In genomic region chr12:82527165-82527780, GRCh38 we compare ENCODE assay signal across 8 cellular contexts.
DNase-seq lines count a peak whose midpoint lies in the region; ATAC-seq, FAIRE-seq and TF ChIP-seq lines count a peak whose summit lies in the region.

No MANE protein-coding gene starts in this region.

- RAD21 ChIA-PET in HCT116 (lab: Charles Lee; ENCODE audit: low non-redundant PET in 1 of 2, low total read pairs in 2 of 2, uncharacterized antibody in 2 of 2, unreplicated experiment in 2 of 2) = no interaction called here

- no peak for TF ChIP-seq EP300 in SK-N-SH (IDR thresholded peaks at IDR 0.05; ENCODE audit: borderline replicate concordance in 1 of 2, low read depth in 1 of 2, low read length in 1 of 2)

- DNase-seq in G401 (ENCODE audit: low spot score) (peak; percentile 79), HCT116 (ENCODE audit: low read depth, low spot score) (peak; percentile 47), MV-4-11 (lab: John Stamatoyannopoulos, UW) (peak; percentile 21), SK-N-SH (peak; percentile 26), epithelial cell of proximal tubule (ENCODE audit: low read depth) (no peak), nucleus accumbens (lab: John Stamatoyannopoulos, UW) (peak in 37 of 56 donors; percentile 1 to 73 (median 33)), sciatic nerve (ENCODE audit: low spot score) (no peak)

- POLR2A ChIA-PET in HCT116 (lab: Charles Lee) (no interaction called here), SK-N-SH (lab: Yijun Ruan, JAX) (no interaction called here)

- H3K9me3 ChIP-seq in HCT116 (ENCODE audit: control insufficient read depth in 1 of 2, insufficient read depth in 1 of 2, low read depth in 1 of 2, low read length in 2 of 2) (no peaks in the 10 kb centered on the region), SK-N-SH (no peaks in the 10 kb centered on the region)

- TF ChIP-seq CTCF in HCT116 (IDR thresholded peaks at IDR 0.05 in 2 of 3, conservative IDR thresholded peaks at IDR 0.05 in 1 of 3; ENCODE audit: borderline replicate concordance in 1 of 3, insufficient read depth in 1 of 3, low read depth in 2 of 3, low read length in 2 of 3) (peak; percentile 68 to 96 (median 81)), SK-N-SH (IDR thresholded peaks at IDR 0.05) (peak; percentile 98), epithelial cell of proximal tubule (conservative IDR thresholded peaks at IDR 0.05; ENCODE audit: low read depth, low read length) (peak; percentile 95)

- intact Hi-C loops in HCT116 (cut with micrococcal nuclease) (loop anchor here (2.0 to 10.0 kb wide), 6 partner anchors 100 to 1975 kb away; partner anchors contain the start of gene TMTC2), sciatic nerve (cut with DNase I) (no loop called here)

- no peaks in the 10 kb centered on the region for H4K20me1 ChIP-seq in HCT116 (ENCODE audit: insufficient read depth)
- H4K20me1 ChIP-seq in SK-N-SH (ENCODE audit: insufficient read depth) = no peaks in the 10 kb centered on the region

- H2AFZ ChIP-seq in HCT116 (ENCODE audit: low read depth, low read length, poor library complexity, severe bottlenecking) (no peak overlapping the region), SK-N-SH (ENCODE audit: low read depth) (no peak overlapping the region)

- 16% methylated on average over 5 of the region's 5 CpGs for WGBS in SK-N-SH (ENCODE audit: low lambda C conversion rate)

- H3F3A ChIP-seq in SK-N-SH (replicated peaks; ENCODE audit: insufficient read depth) = no peaks in the 10 kb centered on the region

- in situ Hi-C loops in G401 (cut with HindIII; ENCODE audit: low sequenced_read_pairs) = no loop called here

- peak; percentile 85 for TF ChIP-seq RAD21 in HCT116 (IDR thresholded peaks at IDR 0.05; ENCODE audit: low read depth)
- TF ChIP-seq RAD21 in SK-N-SH (IDR thresholded peaks at IDR 0.05; ENCODE audit: low read length) = peak; percentile 89

- BruUV-seq in HCT116 (replicated peaks; lab: Mats Ljungman, UMichigan) = no TSS peak

- H3K4me3 ChIP-seq in HCT116 (replicated peaks in 1 of 2; ENCODE audit: low read depth in 1 of 2, low read length in 2 of 2) (no peak overlapping the region), SK-N-SH (ENCODE audit: low read depth in 2 of 2, low read length in 1 of 2) (peak overlapping the region in 1 of 2 experiments; percentile 42; a peak in 1 of 4 replicates), epithelial cell of proximal tubule (ENCODE audit: low read depth, low read length) (no peak overlapping the region)

- CTCF ChIA-PET in HCT116 (lab: Charles Lee) (interaction anchor here (0.6 to 1.5 kb wide), 4 partner anchors 10 to 1297 kb away, joined by 3 to 5 read pairs (median 3); no protein-coding TSS in a partner anchor), SK-N-SH (lab: Yijun Ruan, JAX) (interaction anchor here (0.6 to 1.9 kb wide), 14 partner anchors 9 to 1977 kb away, joined by 3 to 10 read pairs (median 4); no protein-coding TSS in a partner anchor)

- peak; percentile 77 for ATAC-seq in HCT116
- ATAC-seq in sciatic nerve = no peak

- H3K4me1 ChIP-seq in HCT116 (ENCODE audit: control insufficient read depth in 1 of 2, insufficient read depth in 2 of 2, low read length in 2 of 2) = no peaks in the 10 kb centered on the region
- H3K4me1 ChIP-seq in SK-N-SH (ENCODE audit: control insufficient read depth in 1 of 2, insufficient read depth in 2 of 2, low read depth in 1 of 2, low read length in 1 of 2) = no peaks in the 10 kb centered on the region; a peak in 1 of 4 replicates

- H3K36me3 ChIP-seq in HCT116 (ENCODE audit: control insufficient read depth in 1 of 2, insufficient read depth in 2 of 2, low read length in 2 of 2) (no peaks in the 10 kb centered on the region), SK-N-SH (replicated peaks in 1 of 2; ENCODE audit: control insufficient read depth in 1 of 2, insufficient read depth in 2 of 2, low read length in 1 of 2) (no peaks in the 10 kb centered on the region)

- H3K27ac ChIP-seq in HCT116 (ENCODE audit: low read depth, low read length) (no peak overlapping the region), SK-N-SH (ENCODE audit: low read depth in 2 of 2, low read length in 1 of 2) (no peak overlapping the region)

- no peak overlapping the region; the same call in 1 of the 2 replicates for H3K4me2 ChIP-seq in HCT116 (ENCODE audit: low read length)
- H3K4me2 ChIP-seq in SK-N-SH = no peak overlapping the region

- H3K9me2 ChIP-seq in HCT116 (ENCODE audit: insufficient read depth) = no peaks in the 10 kb centered on the region
- H3K9me2 ChIP-seq in SK-N-SH = no peaks in the 10 kb centered on the region

- H3K27me3 ChIP-seq in HCT116 (ENCODE audit: insufficient read depth, low read length) = no peaks in the 10 kb centered on the region
- H3K27me3 ChIP-seq in SK-N-SH (ENCODE audit: insufficient read depth) = no peaks in the 10 kb centered on the region

- H3K79me2 ChIP-seq in HCT116 (ENCODE audit: insufficient read depth, low read length) = no peaks in the 10 kb centered on the region
- H3K79me2 ChIP-seq in SK-N-SH (ENCODE audit: insufficient read depth) = no peaks in the 10 kb centered on the region

- TF ChIP-seq POLR2A in HCT116 (IDR thresholded peaks at IDR 0.05; ENCODE audit: borderline replicate concordance, extremely low read depth, insufficient read depth, insufficient read length) = no peak

- H3K9ac ChIP-seq in HCT116 (ENCODE audit: low read length) (no peak overlapping the region), SK-N-SH (no peak overlapping the region)

- FAIRE-seq in A204.1 (lab: Jason Lieb, UNC) = peak; percentile 96

TF ChIP-seq in HCT116, 20 proteins besides CTCF, POLR2A, EP300 and RAD21:
- TF ChIP-seq EZH2 (IDR thresholded peaks at IDR 0.05) (no peak), SP1 (IDR thresholded peaks at IDR 0.05; ENCODE audit: low read depth) (no peak), CBX3 (IDR thresholded peaks at IDR 0.05; ENCODE audit: low read depth) (no peak), ZNF274 (IDR thresholded peaks at IDR 0.05; ENCODE audit: low read depth, low read length) (no peak), SIN3A (IDR thresholded peaks at IDR 0.05; ENCODE audit: low read depth) (no peak), SRF (IDR thresholded peaks at IDR 0.05; ENCODE audit: low read depth) (no peak), EZH2phosphoT487 (IDR thresholded peaks at IDR 0.05; ENCODE audit: borderline replicate concordance) (no peak), YY1 (IDR thresholded peaks at IDR 0.05; ENCODE audit: extremely low read depth, insufficient replicate concordance, low read depth, low read length) (no peak)
TF ChIP-seq in HCT116: peak in this region for 0.

TF ChIP-seq in SK-N-SH, 30 proteins besides CTCF, POLR2A, EP300 and RAD21:
- no peak for TF ChIP-seq SIN3A (IDR thresholded peaks at IDR 0.05; ENCODE audit: borderline replicate concordance, low read depth, low read length)
- peak; percentile 74 for TF ChIP-seq SMC3 (IDR thresholded peaks at IDR 0.05; ENCODE audit: low read depth, low read length)

Comparison
In these comparisons a context has a peak if more than half of its experiments do, and no peak if none do; other contexts are left out.
1. DNase-seq: peak in G401 (single experiment), HCT116 (single experiment), MV-4-11 (single experiment), SK-N-SH (single experiment) and nucleus accumbens (37 of 56); none in epithelial cell of proximal tubule (single experiment) and sciatic nerve (single experiment).
2. Peak in every context shown above with its lines, with median percentiles within 50 percentile points of each other: CTCF ChIP-seq.